In genomic region chr12:79629561-79629960, GRCh38 we compare ENCODE assay signal across 28 cellular contexts.
"Had no signal": no experiment of that assay in that cellular context is flagged by ENCODE, and none has a peak within 500 bp of the region (broad histone marks: within the 10 kb centered on the region; RNA-seq: fewer than 3 reads in every experiment).

No MANE protein-coding gene starts in this region.

- H3K4me2 ChIP-seq: neural progenitor cell had no signal

- H3K4me3 Mint-ChIP-seq: nephron; neural progenitor cell; stimulated activated effector memory CD8-positive, alpha-beta T cell treated with anti-CD3 and anti-CD28 coated beads, Interleukin-12 subunit alpha, Interleukin-12 subunit beta, amount 100 ng/mL, for 72 hours; stimulated activated naive B cell treated with anti-CD40 and anti-IgM and Interleukin-4, amounts not matched to agents 10 μg/mL and 1 μg/mL and 100 μg/mL, for 72 hours; stimulated activated naive CD8-positive, alpha-beta T cell treated with anti-CD3 and anti-CD28 coated beads, Interleukin-15, Interleukin-2, amounts not matched to agents 100 ng/mL and 50 ng/mL, for 24 hours had no signal

- FAIRE-seq: urothelium cell line had no signal

- H3K27ac Mint-ChIP-seq: nephron; neural progenitor cell; progenitor cell of endocrine pancreas; stimulated activated effector memory CD8-positive, alpha-beta T cell treated with anti-CD3 and anti-CD28 coated beads, Interleukin-12 subunit alpha, Interleukin-12 subunit beta, amount 100 ng/mL, for 72 hours; stimulated activated naive B cell treated with anti-CD40 and anti-IgM and Interleukin-4, amounts not matched to agents 10 μg/mL and 1 μg/mL and 100 μg/mL, for 72 hours; stimulated activated naive CD8-positive, alpha-beta T cell treated with anti-CD3 and anti-CD28 coated beads, Interleukin-15, Interleukin-2, amounts not matched to agents 100 ng/mL and 50 ng/mL, for 24 hours had no signal

- H2AFZ ChIP-seq: neural progenitor cell, parathyroid adenoma had no signal

- ATAC-seq: psoas muscle; right cardiac atrium; stimulated activated effector memory CD8-positive, alpha-beta T cell treated with anti-CD3 and anti-CD28 coated beads, Interleukin-12 subunit alpha, Interleukin-12 subunit beta, amount 100 ng/mL, for 72 hours; stimulated activated naive B cell treated with anti-CD40 and anti-IgM and Interleukin-4, amounts not matched to agents 10 μg/mL and 1 μg/mL and 100 μg/mL, for 72 hours had no signal

- H3K4me3 ChIP-seq: neural progenitor cell, ovary, psoas muscle, sigmoid colon, stomach, thoracic aorta, thyroid gland, tibial nerve, upper lobe of left lung, vagina had no signal

- H3K27me3 ChIP-seq: neural progenitor cell, ovary, right lobe of liver, sigmoid colon, stomach, thyroid gland, tibial nerve, upper lobe of left lung, vagina had no signal

- H3K27ac ChIP-seq: neural progenitor cell, ovary, parathyroid adenoma, psoas muscle, sigmoid colon, stomach, thoracic aorta, thyroid gland, tibial nerve, upper lobe of left lung, vagina had no signal

- DNase-seq: occipital lobe; ovary; posterior cingulate gyrus; psoas muscle; right cardiac atrium; right lobe of liver; sigmoid colon; small intestine; stimulated activated CD4-positive, alpha-beta T cell treated with anti-CD3 and anti-CD28 coated beads, Interleukin-15, amount 100 ng/mL, for 24 hours; stimulated activated CD4-positive, alpha-beta T cell treated with anti-CD3 and anti-CD28 coated beads, Interleukin-2, amount 100 ng/mL, for 24 hours; stimulated activated CD4-positive, alpha-beta T cell treated with anti-CD3 and anti-CD28 coated beads, Interleukin-2, amount 100 ng/mL, for 48 hours; stimulated activated CD4-positive, alpha-beta T cell treated with anti-CD3 and anti-CD28 coated beads, Interleukin-4, amount 100 ng/mL, for 24 hours; stimulated activated naive B cell treated with anti-CD40 and anti-IgM and Interleukin-4, amounts not matched to agents 10 μg/mL and 1 μg/mL and 100 μg/mL, for 72 hours; stimulated activated naive CD4-positive, alpha-beta T cell treated with Interleukin-2 at 50 U/mL for 16 hours; stomach; thyroid gland; trophoblast cell; upper lobe of left lung had no signal

- H3K9me3 ChIP-seq: ovary, psoas muscle, sigmoid colon, stomach, thoracic aorta, thyroid gland, upper lobe of left lung, vagina had no signal

- H3K36me3 Mint-ChIP-seq: stimulated activated effector memory CD8-positive, alpha-beta T cell treated with anti-CD3 and anti-CD28 coated beads, Interleukin-12 subunit alpha, Interleukin-12 subunit beta, amount 100 ng/mL, for 72 hours had no signal

- H3K4me1 ChIP-seq: psoas muscle, sigmoid colon, stomach, thyroid gland, tibial nerve, upper lobe of left lung had no signal

- H3K27me3 Mint-ChIP-seq: progenitor cell of endocrine pancreas; stimulated activated naive B cell treated with anti-CD40 and anti-IgM and Interleukin-4, amounts not matched to agents 10 μg/mL and 1 μg/mL and 100 μg/mL, for 72 hours; stimulated activated naive CD8-positive, alpha-beta T cell treated with anti-CD3 and anti-CD28 coated beads, Interleukin-15, Interleukin-2, amounts not matched to agents 100 ng/mL and 50 ng/mL, for 24 hours had no signal

- H3K36me3 ChIP-seq: neural progenitor cell, ovary, right lobe of liver, sigmoid colon, stomach, thoracic aorta, thyroid gland, tibial nerve, upper lobe of left lung, vagina had no signal

- H3K9ac ChIP-seq: neural progenitor cell, parathyroid adenoma had no signal

- H3K4me1 Mint-ChIP-seq: nephron; stimulated activated effector memory CD8-positive, alpha-beta T cell treated with anti-CD3 and anti-CD28 coated beads, Interleukin-12 subunit alpha, Interleukin-12 subunit beta, amount 100 ng/mL, for 72 hours had no signal

- H3K9me3 Mint-ChIP-seq: stimulated activated naive CD8-positive, alpha-beta T cell treated with anti-CD3 and anti-CD28 coated beads, Interleukin-15, Interleukin-2, amounts not matched to agents 100 ng/mL and 50 ng/mL, for 24 hours had no signal
